8 cellular contexts compared by ENCODE assay signal in the genomic region with DNA sequence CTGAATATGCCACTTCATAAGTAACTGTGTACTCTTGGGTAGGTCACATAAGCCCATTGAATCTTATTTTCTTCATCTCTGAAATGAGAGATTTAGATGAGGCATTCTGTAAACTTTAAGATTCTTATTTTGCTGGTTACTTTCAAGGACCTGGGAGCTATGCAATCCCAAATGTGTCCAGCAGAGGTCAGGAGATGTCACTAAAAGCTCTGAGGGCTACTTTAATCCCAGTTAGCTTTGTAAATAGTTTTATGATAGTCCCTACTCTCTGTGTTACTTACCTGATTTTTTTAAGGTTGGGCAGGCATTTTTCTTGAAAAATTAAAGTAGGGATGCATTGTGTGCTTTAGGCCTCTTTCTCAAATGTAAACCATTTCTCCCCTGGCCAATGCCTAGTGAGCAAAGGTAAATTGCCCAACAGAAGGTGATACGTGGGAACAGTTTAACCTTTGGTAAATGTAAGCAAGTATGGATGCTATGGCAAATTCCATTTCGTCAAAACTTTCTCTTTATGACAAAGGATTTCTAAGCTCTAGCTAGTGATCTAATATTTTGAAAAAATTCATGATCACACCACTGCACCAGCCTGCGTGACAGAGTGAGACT.
DNase-seq lines count a peak whose midpoint lies in the region; ATAC-seq and TF ChIP-seq lines count a peak whose summit lies in the region.

No MANE protein-coding gene starts in this region.

- no peak for ATAC-seq in HG03108 (IDR thresholded peaks at IDR 0.05; ENCODE audit: unreplicated experiment)
- ATAC-seq in HG02981 (IDR thresholded peaks at IDR 0.05; ENCODE audit: unreplicated experiment), result no peak

- DNase-seq in NCI-H1417 (lab: John Stamatoyannopoulos, UW) (peak; percentile 50 to 83 (median 79)), T-helper 22 cell (ENCODE audit: low read depth) (peak; percentile 41), anterior cingulate cortex (lab: John Stamatoyannopoulos, UW) (peak in 46 of 58 donors; percentile 10 to 83 (median 42)), hepatic stellate cell (ENCODE audit: low spot score) (peak; percentile 58), smooth muscle cell of the brain vasculature (ENCODE audit: low read depth, low spot score) (peak; percentile 63)

- peak; percentile 83 for TF ChIP-seq CTCF in GM12872 (IDR thresholded peaks at IDR 0.05; ENCODE audit: insufficient read depth, low read depth, low read length)
